8 cellular contexts compared by ENCODE assay signal in genomic region chr19:45887311-45887710, GRCh38. TPM values are rescaled to one million over a fixed set of nuclear protein-coding genes. Genes with fewer than 3 reads are reported as not detected.
DNase-seq lines count a peak whose midpoint lies in the region; ATAC-seq and TF ChIP-seq lines count a peak whose summit lies in the region.

No MANE protein-coding gene starts in this region.

- TF ChIP-seq POLR2A in sigmoid colon (IDR thresholded peaks at IDR 0.05), result no peak

- peaks cover 5% of the 10 kb centered on the region for H3K4me1 ChIP-seq in fibroblast of lung (ENCODE audit: control insufficient read depth, extremely low read depth, insufficient read depth, low read length)
- H3K4me1 ChIP-seq in sigmoid colon, result peaks cover 0 to 40% (median 38%) of the 10 kb centered on the region in 4 donors

- H3K36me3 ChIP-seq in fibroblast of lung (ENCODE audit: control insufficient read depth, insufficient read depth, low read length) (peaks cover 8% of the 10 kb centered on the region), sigmoid colon (peaks cover 6 to 18% (median 13%) of the 10 kb centered on the region in 4 donors)

- H3K9me3 ChIP-seq in fibroblast of lung (ENCODE audit: control insufficient read depth, insufficient read depth, low read depth, low read length) (no peaks in the 10 kb centered on the region), sigmoid colon (no peaks in the 10 kb centered on the region)

- no peaks in the 10 kb centered on the region for H3K27me3 ChIP-seq in fibroblast of lung (ENCODE audit: control insufficient read depth, insufficient read depth, low read length)
- no peaks in the 10 kb centered on the region for H3K27me3 ChIP-seq in sigmoid colon

- peak overlapping the region; percentile 94 to 99 (median 95) for H3K4me3 Mint-ChIP-seq in T-cell

- CTCF ChIA-PET in T-cell (lab: Charles Lee), result no interaction called here

- H3K4me3 ChIP-seq in GM12875 (ENCODE audit: low read depth, low read length), result peak overlapping the region; percentile 75
- peak overlapping the region; percentile 38 to 85 (median 58) for H3K4me3 ChIP-seq in fibroblast of lung (replicated peaks in 1 of 4; ENCODE audit: control extremely low read depth in 1 of 4, insufficient read depth in 1 of 4, low read depth in 3 of 4, low read length in 4 of 4)
- H3K4me3 ChIP-seq in sigmoid colon, result peak overlapping the region; percentile 47 to 84 (median 68)

- H3K27ac Mint-ChIP-seq in T-cell, result peak overlapping the region; percentile 98

- TF ChIP-seq CTCF in GM12875 (IDR thresholded peaks at IDR 0.05; ENCODE audit: borderline replicate concordance, insufficient read depth, low read depth, low read length), result no peak
- TF ChIP-seq CTCF in fibroblast of lung (conservative IDR thresholded peaks at IDR 0.05 in 1 of 2, IDR thresholded peaks at IDR 0.05 in 1 of 2; ENCODE audit: low read depth in 1 of 2, low read length in 2 of 2), result no peak
- no peak for TF ChIP-seq CTCF in sigmoid colon (IDR thresholded peaks at IDR 0.05)

- DNase-seq in T-cell, result no peak
- DNase-seq in fibroblast of lung (ENCODE audit: low read depth in 2 of 2), result peak in 1 of 2 donors; percentile 23
- DNase-seq in sigmoid colon, result no peak
- no peak for DNase-seq in SHP77 treated with DMSO at 0.1 percent for 48 hours (lab: John Stamatoyannopoulos, UW)
- no peak for DNase-seq in NCI-H510A treated with DMSO at 0.1 percent for 48 hours (lab: John Stamatoyannopoulos, UW)

- peak overlapping the region; percentile 95 for H3K4me2 ChIP-seq in fibroblast of lung (ENCODE audit: extremely low read depth, insufficient read depth, low read length)

- no peaks in the 10 kb centered on the region for H3K36me3 Mint-ChIP-seq in T-cell

- peaks cover 10% of the 10 kb centered on the region for H3K79me2 ChIP-seq in fibroblast of lung (ENCODE audit: control insufficient read depth, insufficient read depth, low read length)

- H3K9me3 Mint-ChIP-seq in T-cell, result no peaks in the 10 kb centered on the region

- no peaks in the 10 kb centered on the region for H3K27me3 Mint-ChIP-seq in T-cell

- peak overlapping the region; percentile 92 for H3K27ac ChIP-seq in fibroblast of lung (ENCODE audit: insufficient read depth, low read length)
- H3K27ac ChIP-seq in sigmoid colon, result peak overlapping the region; percentile 84 to 92 (median 89)

- intact Hi-C loops in sigmoid colon (cut with DNase I), result loop anchor here (2.0 to 5.0 kb wide), 2 partner anchors 15 to 110 kb away; partner anchors contain the start of genes CCDC61 and MYPOP

- H3K4me1 Mint-ChIP-seq in T-cell, result peaks cover 21 to 29% (median 22%) of the 10 kb centered on the region in 3 donors

- peak overlapping the region; percentile 47 for H3K9ac ChIP-seq in fibroblast of lung (ENCODE audit: insufficient read depth, low read length)

- TF ChIP-seq EP300 in sigmoid colon (IDR thresholded peaks at IDR 0.05), result no peak

- no peaks in the 10 kb centered on the region for H4K20me1 ChIP-seq in fibroblast of lung (ENCODE audit: control insufficient read depth, extremely low read depth, insufficient read depth, low read length)

- POLR2A ChIA-PET in T-cell (lab: Charles Lee), result interaction anchor here in 1 of 2 donors (1.2 kb wide), 1 partner anchor 15 kb away, joined by 3 read pairs; the partner anchor contains the start of gene MYPOP

- ATAC-seq in T-cell (replicated peaks in 1 of 4) (no peak), HG03159 (IDR thresholded peaks at IDR 0.05; ENCODE audit: unreplicated experiment) (no peak), HG02588 (IDR thresholded peaks at IDR 0.05; ENCODE audit: unreplicated experiment) (no peak)

- WGBS in sigmoid colon, 2 donors, result 70 to 78% methylated on average over 5 of the region's 5 CpGs

- peak overlapping the region; percentile 67 for H2AFZ ChIP-seq in fibroblast of lung (ENCODE audit: low read length)

RNA-seq across cellular contexts. Expression of gene IRF2BP1, which starts 1.4 kb away (rescaled TPM):
- 10 to 100 TPM; 22.7 to 42.3 (median 38.0) TPM for total RNA-seq in T-cell
- total RNA-seq in fibroblast of lung, result 22.9 and 23.1 TPM in 2 replicates
- 3.6 and 4.0 TPM in 2 replicates for polyA plus RNA-seq in fibroblast of lung
- 10.6 and 12.5 TPM in 2 replicates for polyA plus RNA-seq in fibroblast of lung (2012)
- 6.4 and 6.8 TPM in 2 replicates for polyA minus RNA-seq in fibroblast of lung (ENCODE audit: low replicate concordance)
- 10 to 100 TPM; 18.0 to 25.5 (median 20.8) TPM for total RNA-seq in sigmoid colon
- 10 to 100 TPM in 2 of 3 donors, 1 to 10 TPM in 1; 7.8 to 15.2 (median 11.3) TPM for polyA plus RNA-seq in sigmoid colon

RNA-seq across cellular contexts. Expression of gene MYPOP, which starts 15.1 kb away (rescaled TPM):
- 10 to 100 TPM in 3 of 5 donors, 1 to 10 TPM in 2; 7.3 to 17.5 (median 16.9) TPM for total RNA-seq in T-cell
- 1.3 TPM in 2 replicates for total RNA-seq in fibroblast of lung
- polyA plus RNA-seq in fibroblast of lung, result 0.81 and 1.1 TPM in 2 replicates
- polyA plus RNA-seq in fibroblast of lung (2012), result 4.0 and 5.1 TPM in 2 replicates
- 2.2 and 3.0 TPM in 2 replicates for polyA minus RNA-seq in fibroblast of lung (ENCODE audit: low replicate concordance)
- total RNA-seq in sigmoid colon, result 1 to 10 TPM; 1.8 to 6.1 (median 3.0) TPM
- 1 to 10 TPM; 6.2 to 8.3 (median 6.6) TPM for polyA plus RNA-seq in sigmoid colon

RNA-seq across cellular contexts. Expression of gene FOXA3, which starts 23.2 kb away (rescaled TPM):
- total RNA-seq in T-cell (under 1 TPM in 1 of 5 donors, not detected in 4; 0.16 TPM), fibroblast of lung (not detected in 2 replicates), sigmoid colon (under 1 TPM in 1 of 4 donors, not detected in 3; 0.49 TPM)
- polyA plus RNA-seq in fibroblast of lung (not detected in 2 replicates), sigmoid colon (10 to 100 TPM; 28.1 to 72.8 (median 57.1) TPM)
- polyA plus RNA-seq in fibroblast of lung (2012), result not detected in 2 replicates
- 0.43 TPM in 1 of 2 replicates, not detected in the other for polyA minus RNA-seq in fibroblast of lung (ENCODE audit: low replicate concordance)

RNA-seq across cellular contexts. Expression of gene SYMPK, which starts 24.4 kb away (rescaled TPM):
- total RNA-seq in T-cell (100 to 1,000 TPM in 1 of 5 donors, 10 to 100 TPM in 4; 89.7 to 102 (median 94.7) TPM), fibroblast of lung (22.3 and 32.2 TPM in 2 replicates), sigmoid colon (10 to 100 TPM; 18.2 to 31.3 (median 25.3) TPM)
- polyA plus RNA-seq in fibroblast of lung (48.2 and 48.3 TPM in 2 replicates), sigmoid colon (10 to 100 TPM; 26.4 to 84.4 (median 30.7) TPM)
- polyA plus RNA-seq in fibroblast of lung (2012), result 41.5 and 41.9 TPM in 2 replicates
- polyA minus RNA-seq in fibroblast of lung (ENCODE audit: low replicate concordance), result 189 and 210 TPM in 2 replicates

RNA-seq across cellular contexts. Expression of gene NANOS2, which starts 27.3 kb away (rescaled TPM):
- total RNA-seq in T-cell (not detected), fibroblast of lung (not detected in 2 replicates), sigmoid colon (not detected)
- polyA plus RNA-seq in fibroblast of lung (not detected in 2 replicates), sigmoid colon (under 1 TPM in 2 of 3 donors, not detected in 1; 0.46 to 0.60 TPM)
- polyA plus RNA-seq in fibroblast of lung (2012), result not detected in 2 replicates
- not detected in 2 replicates for polyA minus RNA-seq in fibroblast of lung (ENCODE audit: low replicate concordance)
